In the genomic region with DNA sequence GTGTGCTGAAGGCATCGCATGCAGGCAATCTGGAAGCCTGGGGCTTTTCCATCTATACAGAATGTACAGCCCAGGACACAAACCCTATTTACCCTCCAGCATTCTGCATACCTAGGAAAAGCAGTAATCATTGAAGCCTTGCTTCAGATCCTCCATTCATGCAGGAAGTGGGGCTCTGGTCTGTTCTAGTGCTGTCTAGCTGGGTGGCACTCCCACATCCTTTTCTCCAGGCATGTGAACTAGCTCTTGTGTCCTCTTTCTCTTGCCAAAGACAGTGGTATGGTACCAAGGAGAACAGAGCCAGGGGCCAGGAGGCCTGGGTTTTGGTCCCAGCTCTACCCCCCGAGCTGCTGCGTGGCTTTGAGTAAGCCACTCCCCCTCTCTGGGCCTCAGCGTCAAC, we compare ENCODE assay signal across 13 cellular contexts. TPM values are rescaled to one million over a fixed set of nuclear protein-coding genes. Genes with fewer than 3 reads are reported as not detected.
DNase-seq lines count a peak whose midpoint lies in the region; ATAC-seq and TF ChIP-seq lines count a peak whose summit lies in the region.
"Had no signal": no experiment of that assay in that cellular context is flagged by ENCODE, and none has a peak within 500 bp of the region (broad histone marks: within the 10 kb centered on the region; RNA-seq: fewer than 3 reads in every experiment).

No MANE protein-coding gene starts in this region.

- H3K36me3 Mint-ChIP-seq in GM23338 (ENCODE audit: low read depth): peaks cover 64% of the 10 kb centered on the region
- H3K36me3 Mint-ChIP-seq in activated T-helper 17 cell treated with anti-CD3 and anti-CD28 coated beads, Interleukin-2, amount 50 U/mL, for 72 hours (ENCODE audit: low read depth): peaks cover 6% of the 10 kb centered on the region
- H3K36me3 Mint-ChIP-seq: memory B cell had no signal

- H3K9ac ChIP-seq in BLaER1: 0 out of 2 replicates have a peak overlapping the region, but pooled peaks have one; percentile 10

- H3K9me3 Mint-ChIP-seq in GM23338: no peaks in the 10 kb centered on the region
- H3K9me3 Mint-ChIP-seq in activated T-helper 17 cell treated with anti-CD3 and anti-CD28 coated beads, Interleukin-2, amount 50 U/mL, for 72 hours: no peaks in the 10 kb centered on the region
- H3K9me3 Mint-ChIP-seq: memory B cell had no signal

- TF ChIP-seq POLR2A in testis (IDR thresholded peaks at IDR 0.05): no peak

- ATAC-seq in GM23338 (no peak), left lung (peak; percentile 21), GM21367 (IDR thresholded peaks at IDR 0.05; ENCODE audit: unreplicated experiment) (no peak), left ventricle myocardium superior (no peak)
- no peak for ATAC-seq in activated T-helper 17 cell treated with anti-CD3 and anti-CD28 coated beads, Interleukin-2, amount 50 U/mL, for 72 hours (replicated peaks)

- 57 to 72% methylated on average over 4 of the region's 4 CpGs for WGBS in testis, 2 donors

- H3K4me1 Mint-ChIP-seq in GM23338: peaks cover 67% of the 10 kb centered on the region
- H3K4me1 Mint-ChIP-seq in activated T-helper 17 cell treated with anti-CD3 and anti-CD28 coated beads, Interleukin-2, amount 50 U/mL, for 72 hours: no peaks in the 10 kb centered on the region
- H3K4me1 Mint-ChIP-seq: memory B cell had no signal

- intact Hi-C loops in left lung (cut with DNase I) (no loop called here), left ventricle myocardium superior (cut with micrococcal nuclease) (no loop called here), testis (cut with DNase I; ENCODE audit: low total_unique reads) (no loop called here)

- no peak overlapping the region for H3K27ac Mint-ChIP-seq in GM23338
- H3K27ac Mint-ChIP-seq in activated T-helper 17 cell treated with anti-CD3 and anti-CD28 coated beads, Interleukin-2, amount 50 U/mL, for 72 hours: peak overlapping the region; percentile 69
- H3K27ac Mint-ChIP-seq: memory B cell had no signal

- H4K20me1 ChIP-seq in BLaER1 (peaks cover 100% of the 10 kb centered on the region), GM23338 (replicated peaks; ENCODE audit: insufficient read depth) (peaks cover 34% of the 10 kb centered on the region)

- peaks cover 51% of the 10 kb centered on the region for H3K4me1 ChIP-seq in BLaER1
- peaks cover 10% of the 10 kb centered on the region; the same call in 1 of the 2 replicates for H3K4me1 ChIP-seq in GM23338 (ENCODE audit: insufficient read depth)
- H3K4me1 ChIP-seq in left lung: peaks cover 0 to 3% of the 10 kb centered on the region in 2 donors
- H3K4me1 ChIP-seq in testis: peaks cover 38% of the 10 kb centered on the region

- peaks cover 30% of the 10 kb centered on the region for H3K27me3 Mint-ChIP-seq in GM23338 (ENCODE audit: insufficient read depth, low read depth, poor library complexity)
- no peaks in the 10 kb centered on the region for H3K27me3 Mint-ChIP-seq in activated T-helper 17 cell treated with anti-CD3 and anti-CD28 coated beads, Interleukin-2, amount 50 U/mL, for 72 hours
- H3K27me3 Mint-ChIP-seq: memory B cell had no signal

- H3K4me2 ChIP-seq in BLaER1 (no peak overlapping the region), GM23338 (no peak overlapping the region)

- no peak overlapping the region for H2AFZ ChIP-seq in GM23338

- no peaks in the 10 kb centered on the region for H3K9me2 ChIP-seq in GM23338 (ENCODE audit: insufficient read depth)

- no peak overlapping the region for H3K4me3 ChIP-seq in BLaER1
- H3K4me3 ChIP-seq in GM23338: no peak overlapping the region
- H3K4me3 ChIP-seq in left lung: no peak overlapping the region
- H3K4me3 ChIP-seq in testis: no peak overlapping the region

- peaks cover 66% of the 10 kb centered on the region for H3K79me2 ChIP-seq in GM23338 (replicated peaks; ENCODE audit: insufficient read depth)

- no peak for TF ChIP-seq CTCF in GM23338 (conservative IDR thresholded peaks at IDR 0.05; ENCODE audit: low read depth in 2 of 2)
- no peak for TF ChIP-seq CTCF in left lung (IDR thresholded peaks at IDR 0.05)
- no peak for TF ChIP-seq CTCF in testis (IDR thresholded peaks at IDR 0.05)

- H3K27me3 ChIP-seq in BLaER1 (no peaks in the 10 kb centered on the region), GM23338 (ENCODE audit: insufficient read depth) (no peaks in the 10 kb centered on the region), left lung (no peaks in the 10 kb centered on the region), testis (no peaks in the 10 kb centered on the region)
- H3K27me3 ChIP-seq: neutrophil had no signal

- H3F3A ChIP-seq in GM23338 (replicated peaks; ENCODE audit: low read depth): no peaks in the 10 kb centered on the region

- H3K36me3 ChIP-seq in BLaER1 (peaks cover 85% of the 10 kb centered on the region), GM23338 (ENCODE audit: insufficient read depth) (peaks cover 7% of the 10 kb centered on the region; the same call in 1 of the 2 replicates), left lung (no peaks in the 10 kb centered on the region), testis (ENCODE audit: low read depth, missing control alignments) (no peaks in the 10 kb centered on the region)
- H3K36me3 ChIP-seq: neutrophil had no signal

- no peak for DNase-seq in GM23338 (ENCODE audit: low spot score)
- DNase-seq in left lung: no peak
- DNase-seq in left ventricle myocardium superior: no peak
- no peak for DNase-seq in HCEC 1CT
- DNase-seq in testis: no peak
- DNase-seq: GDM1, NCI-H1417, T1000 had no signal

- H3K9me3 ChIP-seq in BLaER1 (no peaks in the 10 kb centered on the region), left lung (no peaks in the 10 kb centered on the region), testis (no peaks in the 10 kb centered on the region)
- H3K9me3 ChIP-seq: neutrophil had no signal

- no peak overlapping the region; the same call in 2 of the 3 replicates for H3K4me3 Mint-ChIP-seq in GM23338
- H3K4me3 Mint-ChIP-seq in activated T-helper 17 cell treated with anti-CD3 and anti-CD28 coated beads, Interleukin-2, amount 50 U/mL, for 72 hours: no peak overlapping the region
- H3K4me3 Mint-ChIP-seq: memory B cell had no signal

- H3K27ac ChIP-seq in BLaER1: no peak overlapping the region
- H3K27ac ChIP-seq in GM23338 (ENCODE audit: low read depth): 0 out of 2 replicates have a peak overlapping the region, but pooled peaks have one; percentile 6
- no peak overlapping the region for H3K27ac ChIP-seq in left lung
- H3K27ac ChIP-seq in testis: no peak overlapping the region
- H3K27ac ChIP-seq: neutrophil had no signal

TF ChIP-seq in GM23338, 12 proteins besides CTCF, POLR2A, EP300 and RAD21:
- no peak for TF ChIP-seq EZH2phosphoT487 (IDR thresholded peaks at IDR 0.05; ENCODE audit: unreplicated experiment)
- no peak for TF ChIP-seq NANOG (IDR thresholded peaks at IDR 0.05; ENCODE audit: borderline replicate concordance)
- no peak for TF ChIP-seq ZNF331 (CRISPR knock-in tag; IDR thresholded peaks at IDR 0.05; ENCODE audit: low read depth)
- TF ChIP-seq REST (IDR thresholded peaks at IDR 0.05; ENCODE audit: unreplicated experiment): no peak
- TF ChIP-seq POLR2AphosphoS5 (IDR thresholded peaks at IDR 0.05; ENCODE audit: low read depth): no peak
- TF ChIP-seq CREB1 (CRISPR knock-in tag; IDR thresholded peaks at IDR 0.05; ENCODE audit: low read depth): no peak

RNA-seq across cellular contexts. Expression of gene LRP8, which starts 21.7 kb away (rescaled TPM):
- total RNA-seq in GM23338 (2014; rRNA removed; shearing (Covaris generic)): 71.1 and 72.4 TPM in 2 replicates
- polyA plus RNA-seq in GM23338 (2016; fragmentation: Nextera tagmentation; extraction: Ambion mirVana) (27.8 and 28.3 TPM in 2 replicates), testis (ENCODE audit: insufficient read depth, low read depth, low replicate concordance) (64.3 TPM)
- 10 to 100 TPM; 36.0 to 68.1 TPM for total RNA-seq in activated T-helper 17 cell treated with anti-CD3 and anti-CD28 coated beads, Interleukin-2, amount 50 U/mL, for 72 hours
- total RNA-seq in left lung (10 to 100 TPM in 1 of 2 donors, 1 to 10 TPM in 1; 7.6 to 36.6 TPM), left ventricle myocardium superior (1.3 TPM), testis (100 to 1,000 TPM; 223 to 253 TPM)
